ENCODE assay signal across 8 cellular contexts in genomic region chr9:95425910-95426551, GRCh38.
DNase-seq lines count a peak whose midpoint lies in the region; ATAC-seq and TF ChIP-seq lines count a peak whose summit lies in the region.

No MANE protein-coding gene starts in this region.

- DNase-seq in activated CD8-positive, alpha-beta memory T cell treated with anti-CD3 and anti-CD28 coated beads for 24 hours, result peak; percentile 67
- DNase-seq in activated CD8-positive, alpha-beta memory T cell treated with anti-CD3 and anti-CD28 coated beads, Interleukin-2, amount 50 U/mL, for 4 hours, result no peak
- DNase-seq in NCI-H226, result peak; percentile 7
- peak; percentile 35 for DNase-seq in cerebellar cortex (ENCODE audit: low spot score)
- peak in 2 of 3 donors; percentile 47 to 64 for DNase-seq in mucosa of descending colon
- no peak for DNase-seq in activated CD4-positive, CD25-positive, alpha-beta regulatory T cell (lab: John Stamatoyannopoulos, UW)

- no peak overlapping the region for H3K4me3 ChIP-seq in mucosa of descending colon

- no peaks in the 10 kb centered on the region for H3K36me3 ChIP-seq in mucosa of descending colon (ENCODE audit: low read depth)

- peaks cover 19% of the 10 kb centered on the region for H3K9me3 ChIP-seq in mucosa of descending colon

- intact Hi-C loops in mucosa of descending colon (cut with DNase I, micrococcal nuclease), result no loop called here

- peaks cover 4% of the 10 kb centered on the region for H3K4me1 ChIP-seq in mucosa of descending colon (ENCODE audit: low read depth)

- peak; percentile 54 for ATAC-seq in mucosa of descending colon
- ATAC-seq in SK-N-SH treated with all-trans-retinoic acid at 6 μM for 48 hours, result no peak
- ATAC-seq in HG02938 (IDR thresholded peaks at IDR 0.05; ENCODE audit: unreplicated experiment), result no peak

- no peak for TF ChIP-seq CTCF in mucosa of descending colon (IDR thresholded peaks at IDR 0.05)

TF ChIP-seq in SK-N-SH treated with all-trans-retinoic acid at 6 μM for 48 hours, 23 proteins besides CTCF, POLR2A, EP300 and RAD21:
- TF ChIP-seq ZFP3 (CRISPR knock-in tag; IDR thresholded peaks at IDR 0.05) (no peak), RARB (CRISPR knock-in tag; IDR thresholded peaks at IDR 0.05) (no peak), ZNF70 (CRISPR knock-in tag; IDR thresholded peaks at IDR 0.05) (no peak), TCF4 (CRISPR knock-in tag; IDR thresholded peaks at IDR 0.05; ENCODE audit: borderline replicate concordance) (no peak), CREB5 (CRISPR knock-in tag; IDR thresholded peaks at IDR 0.05; ENCODE audit: low read depth) (no peak), POU6F1 (CRISPR knock-in tag; IDR thresholded peaks at IDR 0.05; ENCODE audit: borderline replicate concordance, low read depth) (no peak), CSDC2 (CRISPR knock-in tag; IDR thresholded peaks at IDR 0.05) (no peak), PPARA (CRISPR knock-in tag; IDR thresholded peaks at IDR 0.05; ENCODE audit: borderline replicate concordance) (no peak), TOX (CRISPR knock-in tag; IDR thresholded peaks at IDR 0.05; ENCODE audit: borderline replicate concordance) (no peak), SNAI2 (CRISPR knock-in tag; IDR thresholded peaks at IDR 0.05) (no peak)

Comparison
In these comparisons a context has a peak if more than half of its experiments do, and no peak if none do; other contexts are left out.
1. DNase-seq: peak in activated CD8-positive, alpha-beta memory T cell treated with anti-CD3 and anti-CD28 coated beads for 24 hours (single experiment), NCI-H226 (single experiment), cerebellar cortex (single experiment) and mucosa of descending colon (2 of 3); none in activated CD8-positive, alpha-beta memory T cell treated with anti-CD3 and anti-CD28 coated beads, Interleukin-2, amount 50 U/mL, for 4 hours (single experiment) and activated CD4-positive, CD25-positive, alpha-beta regulatory T cell (0 of 4).